In genomic region chr1:184190626-184191025, GRCh38 we compare ENCODE assay signal across 20 cellular contexts.
"Had no signal": no experiment of that assay in that cellular context is flagged by ENCODE, and none has a peak within 500 bp of the region (broad histone marks: within the 10 kb centered on the region; RNA-seq: fewer than 3 reads in every experiment).

No MANE protein-coding gene starts in this region.

- H3K4me3 ChIP-seq: body of pancreas, cardiac muscle cell, coronary artery, neural progenitor cell, uterus had no signal

- ATAC-seq: activated CD4-positive, CD25-positive, alpha-beta regulatory T cell treated with anti-CD3 and anti-CD28 coated beads, Interleukin-2, amount 50 U/mL, for 24 hours; effector memory CD8-positive, alpha-beta T cell; left colon; naive thymus-derived CD8-positive, alpha-beta T cell; stimulated activated effector memory CD8-positive, alpha-beta T cell treated with anti-CD3 and anti-CD28 coated beads, Interleukin-12 subunit alpha, Interleukin-12 subunit beta, amount 100 ng/mL, for 72 hours had no signal

- H3K36me3 ChIP-seq: cardiac muscle cell, neural progenitor cell, uterus, WERI-Rb-1 had no signal

- DNase-seq: activated CD4-positive, alpha-beta T cell treated with anti-CD3 and anti-CD28 coated beads for 48 hours; activated CD4-positive, alpha-beta T cell treated with anti-CD3 and anti-CD28 coated beads, Interleukin-2, amount 50 U/mL, for 48 hours; activated CD8-positive, alpha-beta memory T cell treated with anti-CD3 and anti-CD28 coated beads for 24 hours; activated effector memory CD4-positive, alpha-beta T cell treated with Interleukin-2 at 50 U/mL for 16 hours; activated naive CD4-positive, alpha-beta T cell treated with Interleukin-2 at 50 U/mL for 16 hours; cerebellar nuclear complex; effector memory CD8-positive, alpha-beta T cell; foreskin melanocyte; naive thymus-derived CD8-positive, alpha-beta T cell; stimulated activated CD4-positive, alpha-beta T cell treated with anti-CD3 and anti-CD28 coated beads, Interleukin-4, amount 100 ng/mL, for 1 hour; T-helper 9 cell had no signal

- H3K9ac ChIP-seq: neural progenitor cell had no signal

- H3K4me1 ChIP-seq: body of pancreas, uterus had no signal

- H3K27ac ChIP-seq: body of pancreas, cardiac muscle cell, coronary artery, neural progenitor cell, uterus, WERI-Rb-1 had no signal

- H3K27me3 ChIP-seq: body of pancreas, cardiac muscle cell, neural progenitor cell, uterus had no signal

- H3K9me3 ChIP-seq: body of pancreas, uterus had no signal

- H3K4me2 ChIP-seq: neural progenitor cell had no signal
